ENCODE assay signal across 1 cellular context in the genomic region with DNA sequence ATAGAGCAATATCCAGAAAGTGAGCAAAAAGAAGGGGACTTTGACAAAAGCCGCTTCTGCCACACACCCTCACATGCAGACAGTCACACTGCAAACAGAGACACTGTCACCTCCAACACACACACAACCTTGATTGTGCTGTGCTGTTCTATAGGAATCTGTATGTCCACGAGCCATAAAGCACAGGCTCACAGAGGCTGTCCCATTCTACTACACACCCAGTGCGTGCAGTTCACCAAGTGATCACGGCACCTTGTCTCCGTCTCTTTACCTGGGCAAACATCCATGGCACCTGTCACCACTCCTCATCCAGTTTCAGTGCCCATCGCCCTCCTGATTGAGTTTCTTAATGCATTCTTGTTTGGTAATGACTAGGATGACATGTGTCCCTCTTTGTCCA.
TF ChIP-seq lines count a peak whose summit lies in the region.

No MANE protein-coding gene starts in this region.

TF ChIP-seq in H1, 55 proteins besides CTCF, POLR2A, EP300 and RAD21:
- no peak for TF ChIP-seq BACH1 (IDR thresholded peaks at IDR 0.05; ENCODE audit: low read length)
- no peak for TF ChIP-seq CBX5 (IDR thresholded peaks at IDR 0.05; ENCODE audit: low read depth, low read length)
- TF ChIP-seq BRCA1 (IDR thresholded peaks at IDR 0.05; ENCODE audit: low read depth, low read length), result no peak
- TF ChIP-seq RFX5 (IDR thresholded peaks at IDR 0.05; ENCODE audit: borderline replicate concordance, low read depth, low read length), result no peak
- TF ChIP-seq TAF7 (optimal IDR thresholded peaks at IDR 0.05; ENCODE audit: borderline replicate concordance, low read depth, low read length), result no peak
- TF ChIP-seq SIX5 (IDR thresholded peaks at IDR 0.05; ENCODE audit: low read depth, low read length), result no peak
- TF ChIP-seq CHD1 (IDR thresholded peaks at IDR 0.05; ENCODE audit: low read depth, low read length), result no peak
- no peak for TF ChIP-seq KDM5A (IDR thresholded peaks at IDR 0.05; ENCODE audit: low read length)
